ENCODE assay signal across 1 cellular context in the genomic region with DNA sequence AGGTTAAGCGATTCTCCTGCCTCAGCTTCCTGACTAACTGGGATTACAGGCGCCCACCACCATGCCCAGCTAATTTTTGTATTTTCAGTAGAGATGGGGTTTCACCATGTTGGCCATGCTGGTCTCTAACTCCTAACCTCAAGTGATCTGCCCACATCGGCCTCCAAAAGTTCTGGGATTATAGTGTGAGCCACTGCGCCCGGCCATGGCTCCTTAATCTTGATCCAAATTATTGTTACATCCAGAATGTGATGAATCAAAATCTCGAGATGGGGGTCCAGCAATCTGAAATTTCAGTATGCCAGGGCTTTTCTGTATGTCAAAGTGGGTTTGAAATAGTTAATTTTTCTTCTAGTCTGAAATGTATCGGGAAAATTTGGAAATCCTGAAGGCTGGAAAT.
TF ChIP-seq lines count a peak whose summit lies in the region.

No MANE protein-coding gene starts in this region.

TF ChIP-seq in SK-N-SH treated with all-trans-retinoic acid at 6 μM for 48 hours, 23 proteins besides CTCF, POLR2A, EP300 and RAD21 (continued from another document):
- TF ChIP-seq, protein P1, sequence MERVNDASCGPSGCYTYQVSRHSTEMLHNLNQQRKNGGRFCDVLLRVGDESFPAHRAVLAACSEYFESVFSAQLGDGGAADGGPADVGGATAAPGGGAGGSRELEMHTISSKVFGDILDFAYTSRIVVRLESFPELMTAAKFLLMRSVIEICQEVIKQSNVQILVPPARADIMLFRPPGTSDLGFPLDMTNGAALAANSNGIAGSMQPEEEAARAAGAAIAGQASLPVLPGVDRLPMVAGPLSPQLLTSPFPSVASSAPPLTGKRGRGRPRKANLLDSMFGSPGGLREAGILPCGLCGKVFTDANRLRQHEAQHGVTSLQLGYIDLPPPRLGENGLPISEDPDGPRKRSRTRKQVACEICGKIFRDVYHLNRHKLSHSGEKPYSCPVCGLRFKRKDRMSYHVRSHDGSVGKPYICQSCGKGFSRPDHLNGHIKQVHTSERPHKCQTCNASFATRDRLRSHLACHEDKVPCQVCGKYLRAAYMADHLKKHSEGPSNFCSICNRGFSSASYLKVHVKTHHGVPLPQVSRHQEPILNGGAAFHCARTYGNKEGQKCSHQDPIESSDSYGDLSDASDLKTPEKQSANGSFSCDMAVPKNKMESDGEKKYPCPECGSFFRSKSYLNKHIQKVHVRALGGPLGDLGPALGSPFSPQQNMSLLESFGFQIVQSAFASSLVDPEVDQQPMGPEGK (CRISPR knock-in tag; IDR thresholded peaks at IDR 0.05; ENCODE audit: borderline replicate concordance): no peak
- TF ChIP-seq ZFP30 (CRISPR knock-in tag; IDR thresholded peaks at IDR 0.05) (no peak), SNAI2 (CRISPR knock-in tag; IDR thresholded peaks at IDR 0.05) (no peak), TOX (CRISPR knock-in tag; IDR thresholded peaks at IDR 0.05; ENCODE audit: borderline replicate concordance) (no peak), ZC3H10 (CRISPR knock-in tag; IDR thresholded peaks at IDR 0.05) (no peak), ZNF70 (CRISPR knock-in tag; IDR thresholded peaks at IDR 0.05) (no peak), PPARA (CRISPR knock-in tag; IDR thresholded peaks at IDR 0.05; ENCODE audit: borderline replicate concordance) (no peak), ZNF565 (CRISPR knock-in tag; conservative IDR thresholded peaks at IDR 0.05; ENCODE audit: low read depth) (no peak)
- TF ChIP-seq, protein P2, sequence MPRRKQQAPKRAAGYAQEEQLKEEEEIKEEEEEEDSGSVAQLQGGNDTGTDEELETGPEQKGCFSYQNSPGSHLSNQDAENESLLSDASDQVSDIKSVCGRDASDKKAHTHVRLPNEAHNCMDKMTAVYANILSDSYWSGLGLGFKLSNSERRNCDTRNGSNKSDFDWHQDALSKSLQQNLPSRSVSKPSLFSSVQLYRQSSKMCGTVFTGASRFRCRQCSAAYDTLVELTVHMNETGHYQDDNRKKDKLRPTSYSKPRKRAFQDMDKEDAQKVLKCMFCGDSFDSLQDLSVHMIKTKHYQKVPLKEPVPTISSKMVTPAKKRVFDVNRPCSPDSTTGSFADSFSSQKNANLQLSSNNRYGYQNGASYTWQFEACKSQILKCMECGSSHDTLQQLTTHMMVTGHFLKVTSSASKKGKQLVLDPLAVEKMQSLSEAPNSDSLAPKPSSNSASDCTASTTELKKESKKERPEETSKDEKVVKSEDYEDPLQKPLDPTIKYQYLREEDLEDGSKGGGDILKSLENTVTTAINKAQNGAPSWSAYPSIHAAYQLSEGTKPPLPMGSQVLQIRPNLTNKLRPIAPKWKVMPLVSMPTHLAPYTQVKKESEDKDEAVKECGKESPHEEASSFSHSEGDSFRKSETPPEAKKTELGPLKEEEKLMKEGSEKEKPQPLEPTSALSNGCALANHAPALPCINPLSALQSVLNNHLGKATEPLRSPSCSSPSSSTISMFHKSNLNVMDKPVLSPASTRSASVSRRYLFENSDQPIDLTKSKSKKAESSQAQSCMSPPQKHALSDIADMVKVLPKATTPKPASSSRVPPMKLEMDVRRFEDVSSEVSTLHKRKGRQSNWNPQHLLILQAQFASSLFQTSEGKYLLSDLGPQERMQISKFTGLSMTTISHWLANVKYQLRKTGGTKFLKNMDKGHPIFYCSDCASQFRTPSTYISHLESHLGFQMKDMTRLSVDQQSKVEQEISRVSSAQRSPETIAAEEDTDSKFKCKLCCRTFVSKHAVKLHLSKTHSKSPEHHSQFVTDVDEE (CRISPR knock-in tag; IDR thresholded peaks at IDR 0.05): no peak
